Comparison of ENCODE assay signal across 16 cellular contexts in genomic region chr5:94911285-94911684, GRCh38.
DNase-seq lines count a peak whose midpoint lies in the region; ATAC-seq, FAIRE-seq and TF ChIP-seq lines count a peak whose summit lies in the region.
"Had no signal": no experiment of that assay in that cellular context is flagged by ENCODE, and none has a peak within 500 bp of the region (broad histone marks: within the 10 kb centered on the region; RNA-seq: fewer than 3 reads in every experiment).

No MANE protein-coding gene starts in this region.

- TF ChIP-seq CTCF in GM12864 (IDR thresholded peaks at IDR 0.05; ENCODE audit: low read depth, low read length, missing control alignments) = no peak

- peak; percentile 82 for FAIRE-seq in GM12892 (lab: Jason Lieb, UNC)

- TF ChIP-seq POLR2A in GM12892 (IDR thresholded peaks at IDR 0.05; ENCODE audit: low read depth, low read length) (no peak), erythroblast (IDR thresholded peaks at IDR 0.05; ENCODE audit: low read length) (no peak)

- peak; percentile 3 for DNase-seq in GM12864 (ENCODE audit: low read depth)
- DNase-seq in GM12892 (ENCODE audit: insufficient read length) = no peak
- peak; percentile 5 for DNase-seq in NAMALWA (ENCODE audit: low spot score)
- DNase-seq in erythroblast (lab: John Stamatoyannopoulos, UW) = peak; percentile 21 to 48
- DNase-seq in NOMO-1 treated with dmso at 0.1 percent for 144 hours (lab: John Stamatoyannopoulos, UW; ENCODE audit: unreplicated experiment) = no peak
- no peak for DNase-seq in SK-N-DZ (ENCODE audit: low spot score)
- no peak for DNase-seq in SW480 (ENCODE audit: low spot score)
- DNase-seq: 8988T; CD4-positive, alpha-beta memory T cell; DMS153; DMS79; GDM1; GOT3; H7 had no signal

- ATAC-seq in HG02885 (IDR thresholded peaks at IDR 0.05; ENCODE audit: poor library complexity, unreplicated experiment) = no peak

- H3K4me3 ChIP-seq in GM12864 (ENCODE audit: low read depth, low read length) = no peak overlapping the region
- H3K4me3 ChIP-seq: BLaER1 had no signal

Comparison
In these comparisons a context has a peak if more than half of its experiments do, and no peak if none do; other contexts are left out.
1. DNase-seq: peak in GM12864 (single experiment), NAMALWA (single experiment) and erythroblast (2 of 2); none in GM12892 (single experiment), NOMO-1 treated with dmso at 0.1 percent for 144 hours (single experiment), SK-N-DZ (single experiment) and SW480 (single experiment).